Comparison of ENCODE assay signal across 25 cellular contexts in the genomic region with DNA sequence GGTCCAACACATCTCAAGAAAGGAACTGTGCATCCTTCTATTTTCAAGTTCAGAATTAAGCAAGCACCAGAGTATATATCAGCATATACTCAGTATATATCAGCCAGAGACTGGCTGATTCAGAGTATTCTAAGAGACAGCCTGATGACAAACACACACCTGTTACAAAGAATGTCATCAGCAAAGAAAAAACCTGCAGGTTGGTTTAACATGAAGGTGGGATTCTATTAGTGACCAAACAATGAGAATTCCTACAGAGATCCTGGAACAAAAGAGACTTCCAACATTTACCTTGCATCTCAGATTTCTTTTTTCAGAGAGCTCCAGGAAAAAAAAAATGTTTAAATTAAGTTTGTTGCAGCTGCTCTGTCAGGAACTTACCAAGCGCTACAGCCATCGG.
"Had no signal": no experiment of that assay in that cellular context is flagged by ENCODE, and none has a peak within 500 bp of the region (broad histone marks: within the 10 kb centered on the region; RNA-seq: fewer than 3 reads in every experiment).

No MANE protein-coding gene starts in this region.

- H3K27me3 Mint-ChIP-seq: activated B cell treated with CpG ODN at 0.5 μM for 24 hours; activated CD8-positive, alpha-beta memory T cell treated with anti-CD3 and anti-CD28 coated beads, Interleukin-2, amount 10 ng/mL, durations not matched to agents 7 days and 5 days; activated CD8-positive, alpha-beta T cell treated with anti-CD3 and anti-CD28 coated beads for 36 hours; activated naive CD4-positive, alpha-beta T cell treated with anti-CD3 and anti-CD28 coated beads, Interleukin-2, amount 50 U/mL, for 24 hours; activated naive CD8-positive, alpha-beta T cell treated with anti-CD3 and anti-CD28 coated beads, Interleukin-2, amount 50 U/mL, for 24 hours had no signal

- H3K27ac Mint-ChIP-seq: activated B cell treated with CpG ODN at 0.5 μM for 24 hours; activated CD8-positive, alpha-beta memory T cell treated with anti-CD3 and anti-CD28 coated beads, Interleukin-2, amount 10 ng/mL, durations not matched to agents 7 days and 5 days; activated CD8-positive, alpha-beta T cell treated with anti-CD3 and anti-CD28 coated beads for 36 hours; activated naive CD4-positive, alpha-beta T cell treated with anti-CD3 and anti-CD28 coated beads, Interleukin-2, amount 50 U/mL, for 24 hours; activated naive CD8-positive, alpha-beta T cell treated with anti-CD3 and anti-CD28 coated beads, Interleukin-2, amount 50 U/mL, for 24 hours; activated T-helper 2 cell treated with anti-CD3 and anti-CD28 coated beads, Interferon-gamma antibody, Interleukin-2, Interleukin-4, amounts not matched to agents 10 μg/mL and 5 μg/mL and 100 μg/mL, durations not matched to agents 14 hours and 24 hours and 36 hours; endodermal cell; naive thymus-derived CD8-positive, alpha-beta T cell had no signal

- H3K9me3 ChIP-seq: esophagus muscularis mucosa, heart right ventricle, left ventricle myocardium inferior, suprapubic skin, tibial nerve had no signal

- H3K36me3 ChIP-seq: esophagus muscularis mucosa, heart right ventricle, left ventricle myocardium inferior, suprapubic skin, tibial nerve had no signal

- H3K4me1 ChIP-seq: suprapubic skin had no signal

- H3K9me3 Mint-ChIP-seq: activated B cell treated with CpG ODN at 0.5 μM for 24 hours; activated naive CD4-positive, alpha-beta T cell treated with anti-CD3 and anti-CD28 coated beads, Interleukin-2, amount 50 U/mL, for 24 hours; activated naive CD8-positive, alpha-beta T cell treated with anti-CD3 and anti-CD28 coated beads, Interleukin-2, amount 50 U/mL, for 24 hours; activated T-helper 2 cell treated with anti-CD3 and anti-CD28 coated beads, Interferon-gamma antibody, Interleukin-2, Interleukin-4, amounts not matched to agents 10 μg/mL and 5 μg/mL and 100 μg/mL, durations not matched to agents 14 hours and 24 hours and 36 hours; endodermal cell; neural crest cell had no signal

- H3K4me3 ChIP-seq: esophagus muscularis mucosa, heart right ventricle, left ventricle myocardium inferior, lung, suprapubic skin, tibial nerve had no signal

- H3K4me3 Mint-ChIP-seq: activated B cell treated with CpG ODN at 0.5 μM for 24 hours; activated CD8-positive, alpha-beta memory T cell treated with anti-CD3 and anti-CD28 coated beads, Interleukin-2, amount 10 ng/mL, durations not matched to agents 7 days and 5 days; activated CD8-positive, alpha-beta T cell treated with anti-CD3 and anti-CD28 coated beads for 36 hours; activated naive CD4-positive, alpha-beta T cell treated with anti-CD3 and anti-CD28 coated beads, Interleukin-2, amount 50 U/mL, for 24 hours; activated naive CD8-positive, alpha-beta T cell treated with anti-CD3 and anti-CD28 coated beads, Interleukin-2, amount 50 U/mL, for 24 hours; endodermal cell; naive thymus-derived CD8-positive, alpha-beta T cell; neural crest cell had no signal

- ATAC-seq: activated CD8-positive, alpha-beta memory T cell treated with anti-CD3 and anti-CD28 coated beads, Interleukin-2, amount 10 ng/mL, durations not matched to agents 7 days and 5 days; activated CD8-positive, alpha-beta T cell treated with anti-CD3 and anti-CD28 coated beads for 36 hours; activated naive CD8-positive, alpha-beta T cell treated with anti-CD3 and anti-CD28 coated beads, Interleukin-2, amount 50 U/mL, for 24 hours; naive thymus-derived CD8-positive, alpha-beta T cell had no signal

- H3K27ac ChIP-seq: esophagus muscularis mucosa, heart right ventricle, left ventricle myocardium inferior, suprapubic skin, tibial nerve had no signal

- H3K36me3 Mint-ChIP-seq: activated CD8-positive, alpha-beta memory T cell treated with anti-CD3 and anti-CD28 coated beads, Interleukin-2, amount 10 ng/mL, durations not matched to agents 7 days and 5 days; activated naive CD4-positive, alpha-beta T cell treated with anti-CD3 and anti-CD28 coated beads, Interleukin-2, amount 50 U/mL, for 24 hours; naive thymus-derived CD8-positive, alpha-beta T cell had no signal

- DNase-seq: activated B cell treated with CpG ODN at 0.5 μM for 24 hours; activated CD4-positive, alpha-beta T cell treated with anti-CD3 and anti-CD28 coated beads, Interleukin-2, amount 50 U/mL, for 1 hour; activated CD8-positive, alpha-beta memory T cell treated with anti-CD3 and anti-CD28 coated beads, Interleukin-2, amount 10 ng/mL, durations not matched to agents 7 days and 5 days; activated CD8-positive, alpha-beta T cell treated with anti-CD3 and anti-CD28 coated beads for 36 hours; activated naive CD8-positive, alpha-beta T cell treated with anti-CD3 and anti-CD28 coated beads, Interleukin-2, amount 50 U/mL, for 24 hours; activated T-cell treated with anti-CD3 and anti-CD28 coated beads, Interleukin-2, amount 50 U/mL, for 48 hours; amygdala; caudate nucleus; cortex of kidney; endodermal cell; foreskin melanocyte; heart right ventricle; left ventricle myocardium inferior; naive thymus-derived CD8-positive, alpha-beta T cell; occipital lobe; right cardiac atrium; stimulated activated naive CD4-positive, alpha-beta T cell; T-helper 2 cell had no signal

- H3K4me1 Mint-ChIP-seq: activated B cell treated with CpG ODN at 0.5 μM for 24 hours; activated CD8-positive, alpha-beta memory T cell treated with anti-CD3 and anti-CD28 coated beads, Interleukin-2, amount 10 ng/mL, durations not matched to agents 7 days and 5 days; activated naive CD4-positive, alpha-beta T cell treated with anti-CD3 and anti-CD28 coated beads, Interleukin-2, amount 50 U/mL, for 24 hours; activated naive CD8-positive, alpha-beta T cell treated with anti-CD3 and anti-CD28 coated beads, Interleukin-2, amount 50 U/mL, for 24 hours; naive thymus-derived CD8-positive, alpha-beta T cell had no signal

- H3K27me3 ChIP-seq: esophagus muscularis mucosa, heart right ventricle, suprapubic skin, tibial nerve had no signal
